1 cellular context compared by ENCODE assay signal in the genomic region with DNA sequence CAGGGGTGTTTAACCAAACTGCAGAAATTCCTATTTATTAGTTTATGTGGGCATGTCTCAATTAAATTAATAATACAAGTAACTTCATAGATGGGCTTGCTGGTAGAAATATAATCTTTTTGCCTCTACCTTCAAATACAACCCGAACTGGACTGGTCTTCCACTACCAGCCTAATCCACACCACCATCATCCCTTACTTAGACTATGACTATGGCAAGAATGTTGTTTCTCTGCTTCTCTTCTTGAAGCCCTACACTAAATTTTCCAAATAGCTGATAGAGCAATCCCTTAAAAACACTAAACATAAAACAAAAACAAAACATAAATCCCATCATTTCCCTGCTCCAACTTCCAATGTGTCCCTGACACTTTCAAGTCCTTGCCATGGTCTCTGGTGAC.
TF ChIP-seq lines count a peak whose summit lies in the region.

No MANE protein-coding gene starts in this region.

TF ChIP-seq in IMR-90, 13 proteins besides CTCF, POLR2A, EP300 and RAD21 (continued from another document):
- TF ChIP-seq, protein P1, sequence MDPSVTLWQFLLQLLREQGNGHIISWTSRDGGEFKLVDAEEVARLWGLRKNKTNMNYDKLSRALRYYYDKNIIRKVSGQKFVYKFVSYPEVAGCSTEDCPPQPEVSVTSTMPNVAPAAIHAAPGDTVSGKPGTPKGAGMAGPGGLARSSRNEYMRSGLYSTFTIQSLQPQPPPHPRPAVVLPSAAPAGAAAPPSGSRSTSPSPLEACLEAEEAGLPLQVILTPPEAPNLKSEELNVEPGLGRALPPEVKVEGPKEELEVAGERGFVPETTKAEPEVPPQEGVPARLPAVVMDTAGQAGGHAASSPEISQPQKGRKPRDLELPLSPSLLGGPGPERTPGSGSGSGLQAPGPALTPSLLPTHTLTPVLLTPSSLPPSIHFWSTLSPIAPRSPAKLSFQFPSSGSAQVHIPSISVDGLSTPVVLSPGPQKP (IDR thresholded peaks at IDR 0.05; ENCODE audit: borderline replicate concordance, low read depth, low read length), result no peak
